Comparison of ENCODE assay signal across 23 cellular contexts in the genomic region with DNA sequence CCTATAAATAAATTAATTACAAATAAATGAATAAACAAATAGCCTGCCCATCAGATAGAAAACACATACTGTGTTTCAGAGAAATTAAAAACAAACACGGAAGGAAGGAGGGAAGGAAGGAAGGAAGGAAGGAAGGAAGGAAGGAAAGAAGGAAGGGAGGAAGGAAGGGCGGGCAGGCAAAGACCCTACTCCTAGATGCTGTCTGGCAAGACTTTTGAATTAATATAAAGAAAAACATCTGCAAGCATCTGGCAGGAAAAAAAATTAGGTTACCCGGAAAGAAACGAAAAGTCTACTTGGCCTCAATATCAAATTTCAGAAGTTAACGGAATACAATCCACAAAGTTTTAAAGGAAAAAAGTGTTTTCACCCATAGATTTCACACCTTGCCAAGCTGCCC. TPM values are rescaled to one million over a fixed set of nuclear protein-coding genes. Genes with fewer than 3 reads are reported as not detected.
DNase-seq lines count a peak whose midpoint lies in the region; ATAC-seq and TF ChIP-seq lines count a peak whose summit lies in the region.
"Had no signal": no experiment of that assay in that cellular context is flagged by ENCODE, and none has a peak within 500 bp of the region (broad histone marks: within the 10 kb centered on the region; RNA-seq: fewer than 3 reads in every experiment).

No MANE protein-coding gene starts in this region.

- H3K4me3 Mint-ChIP-seq in activated naive CD4-positive, alpha-beta T cell treated with anti-CD3 and anti-CD28 coated beads, Interleukin-2, amount 10 ng/mL, durations not matched to agents 7 days and 5 days = no peak overlapping the region
- H3K4me3 Mint-ChIP-seq: CD14-positive monocyte; CD4-positive, alpha-beta memory T cell; CD4-positive, CD25-positive, alpha-beta regulatory T cell; CD8-positive, alpha-beta memory T cell had no signal

- H3K9me3 ChIP-seq in A673 (ENCODE audit: low read depth, low read length, poor library complexity, severe bottlenecking) (no peaks in the 10 kb centered on the region), BLaER1 (no peaks in the 10 kb centered on the region), DND-41 (ENCODE audit: insufficient read depth, low read length, severe bottlenecking) (no peaks in the 10 kb centered on the region), SK-N-MC (ENCODE audit: low read depth, low read length) (no peaks in the 10 kb centered on the region)
- H3K9me3 ChIP-seq: A549, BE2C had no signal

- POLR2A ChIA-PET in A673 (lab: Charles Lee; ENCODE audit: low non-redundant PET) = no interaction called here

- no peak overlapping the region for H3K27ac Mint-ChIP-seq in activated naive CD4-positive, alpha-beta T cell treated with anti-CD3 and anti-CD28 coated beads, Interleukin-2, amount 10 ng/mL, durations not matched to agents 7 days and 5 days
- H3K27ac Mint-ChIP-seq: CD14-positive monocyte; CD4-positive, alpha-beta memory T cell; CD4-positive, CD25-positive, alpha-beta regulatory T cell had no signal

- no peak for ATAC-seq in DND-41 (ENCODE audit: insufficient read depth, low read depth)
- ATAC-seq in HG02852 (IDR thresholded peaks at IDR 0.05; ENCODE audit: unreplicated experiment) = no peak
- ATAC-seq: A549 had no signal

- peak overlapping the region; percentile 70 for H3K27ac ChIP-seq in A673 (ENCODE audit: low read depth, low read length, poor library complexity, severe bottlenecking)
- H3K27ac ChIP-seq in BLaER1 = no peak overlapping the region
- peak overlapping the region; percentile 66 for H3K27ac ChIP-seq in DND-41 (ENCODE audit: low read length)
- H3K27ac ChIP-seq in SK-N-MC = peak overlapping the region; percentile 100
- H3K27ac ChIP-seq: A549 had no signal

- no TSS peak for BruUV-seq in A673 (replicated peaks; lab: Mats Ljungman, UMichigan)

- CTCF ChIA-PET in A673 (lab: Charles Lee) = no interaction called here
- CTCF ChIA-PET in activated naive CD4-positive, alpha-beta T cell treated with anti-CD3 and anti-CD28 coated beads, Interleukin-2, amount 10 ng/mL, durations not matched to agents 7 days and 5 days (lab: Charles Lee) = no interaction called here

- H3K4me1 ChIP-seq in A673 (ENCODE audit: insufficient read depth, low read length, poor library complexity, severe bottlenecking) (peaks cover 5% of the 10 kb centered on the region), BLaER1 (peaks cover 26% of the 10 kb centered on the region), DND-41 (ENCODE audit: insufficient read depth, low read length) (peaks cover 35% of the 10 kb centered on the region)
- H3K4me1 ChIP-seq: A549, BE2C had no signal

- TF ChIP-seq CTCF in A673 (conservative IDR thresholded peaks at IDR 0.05; ENCODE audit: low read depth, low read length) (no peak), DND-41 (IDR thresholded peaks at IDR 0.05; ENCODE audit: borderline replicate concordance, extremely low read depth, low read length, poor library complexity, severe bottlenecking) (no peak)

- H3K36me3 Mint-ChIP-seq in activated naive CD4-positive, alpha-beta T cell treated with anti-CD3 and anti-CD28 coated beads, Interleukin-2, amount 10 ng/mL, durations not matched to agents 7 days and 5 days = no peaks in the 10 kb centered on the region
- H3K36me3 Mint-ChIP-seq: CD14-positive monocyte; CD4-positive, alpha-beta memory T cell; CD4-positive, CD25-positive, alpha-beta regulatory T cell; CD8-positive, alpha-beta memory T cell had no signal

- peaks cover 31% of the 10 kb centered on the region for H3K27me3 Mint-ChIP-seq in activated naive CD4-positive, alpha-beta T cell treated with anti-CD3 and anti-CD28 coated beads, Interleukin-2, amount 10 ng/mL, durations not matched to agents 7 days and 5 days

- no peak overlapping the region for H3K4me3 ChIP-seq in A673 (ENCODE audit: low read depth, low read length, poor library complexity, severe bottlenecking)
- H3K4me3 ChIP-seq in BLaER1 = no peak overlapping the region
- H3K4me3 ChIP-seq in DND-41 (ENCODE audit: low read depth in 1 of 2, low read length in 2 of 2) = no peak overlapping the region
- peak overlapping the region; percentile 55 for H3K4me3 ChIP-seq in SK-N-MC
- H3K4me3 ChIP-seq: A549 had no signal

- H4K20me1 ChIP-seq in BLaER1 = no peaks in the 10 kb centered on the region
- H4K20me1 ChIP-seq in DND-41 (ENCODE audit: insufficient read depth, low read length) = no peaks in the 10 kb centered on the region

- intact Hi-C loops in A673 (cut with micrococcal nuclease; ENCODE audit: unreplicated experiment) = loop anchor here (5.0 kb wide), 1 partner anchor 114 kb away; no protein-coding TSS in a partner anchor
- intact Hi-C loops in head of caudate nucleus (cut with DNase I) = no loop called here

- no peaks in the 10 kb centered on the region for H3K9me3 Mint-ChIP-seq in activated naive CD4-positive, alpha-beta T cell treated with anti-CD3 and anti-CD28 coated beads, Interleukin-2, amount 10 ng/mL, durations not matched to agents 7 days and 5 days
- H3K9me3 Mint-ChIP-seq: CD8-positive, alpha-beta memory T cell had no signal

- no peaks in the 10 kb centered on the region for H3K27me3 ChIP-seq in A673 (replicated peaks; ENCODE audit: insufficient read depth, low read depth, low read length, poor library complexity)
- no peaks in the 10 kb centered on the region for H3K27me3 ChIP-seq in BLaER1
- H3K27me3 ChIP-seq in DND-41 (ENCODE audit: insufficient read depth, low read length, poor library complexity) = no peaks in the 10 kb centered on the region

- no peaks in the 10 kb centered on the region for H3K4me1 Mint-ChIP-seq in activated naive CD4-positive, alpha-beta T cell treated with anti-CD3 and anti-CD28 coated beads, Interleukin-2, amount 10 ng/mL, durations not matched to agents 7 days and 5 days
- H3K4me1 Mint-ChIP-seq: CD4-positive, alpha-beta memory T cell; CD8-positive, alpha-beta memory T cell had no signal

- no peaks in the 10 kb centered on the region for H3K79me2 ChIP-seq in DND-41 (ENCODE audit: insufficient read depth, low read length)

- no peak overlapping the region for H2AFZ ChIP-seq in DND-41 (ENCODE audit: low read depth, low read length)

- H3K9ac ChIP-seq in BLaER1 (no peak overlapping the region), DND-41 (ENCODE audit: low read depth, low read length) (no peak overlapping the region), SK-N-MC (ENCODE audit: insufficient read length) (peak overlapping the region; percentile 79)

- H3K4me2 ChIP-seq in BLaER1 (peak overlapping the region; percentile 48; the same call in 1 of the 2 replicates), DND-41 (ENCODE audit: insufficient read depth, low read length) (no peak overlapping the region)
- H3K4me2 ChIP-seq: A549 had no signal

- no peaks in the 10 kb centered on the region for H3K36me3 ChIP-seq in A673 (ENCODE audit: insufficient read depth, low read length, poor library complexity, severe bottlenecking)
- H3K36me3 ChIP-seq in BLaER1 = no peaks in the 10 kb centered on the region
- no peaks in the 10 kb centered on the region for H3K36me3 ChIP-seq in DND-41 (ENCODE audit: insufficient read depth, low read length)
- peaks cover 14% of the 10 kb centered on the region; the same call in 1 of the 2 replicates for H3K36me3 ChIP-seq in SK-N-MC (ENCODE audit: insufficient read depth, low read length)
- H3K36me3 ChIP-seq: BE2C had no signal

- DNase-seq in A673 (ENCODE audit: low spot score) (peak; percentile 60), DND-41 (no peak), SK-N-MC (ENCODE audit: low read depth, low spot score) (peak; percentile 81), head of caudate nucleus (no peak), 8988T (no peak)
- no peak for DNase-seq in activated naive CD4-positive, alpha-beta T cell treated with anti-CD3 and anti-CD28 coated beads, Interleukin-2, amount 10 ng/mL, durations not matched to agents 7 days and 5 days
- DNase-seq: ACHN; BE2C; C1 segment of cervical spinal cord; CD4-positive, alpha-beta memory T cell; CD4-positive, CD25-positive, alpha-beta regulatory T cell; CD8-positive, alpha-beta memory T cell; COR-L47; DMS 273 treated with DMSO at 0.1 percent for 48 hours; DMS153; DMS53; DMS79; GF-D8 had no signal

RNA-seq across cellular contexts. Expression of a gene that starts 49.1 kb away (rescaled TPM):
- 25.5 and 26.4 TPM in 2 replicates for total RNA-seq in A673 (2021)
- total RNA-seq: A172; CD4-positive, alpha-beta memory T cell; CD4-positive, CD25-positive, alpha-beta regulatory T cell; CD8-positive, alpha-beta memory T cell had no signal

Comparison
In these comparisons a context has a peak if more than half of its experiments do, and no peak if none do; other contexts are left out.
1. DNase-seq: peak in A673 (single experiment) and SK-N-MC (single experiment); none in DND-41 (single experiment), activated naive CD4-positive, alpha-beta T cell treated with anti-CD3 and anti-CD28 coated beads, Interleukin-2, amount 10 ng/mL, durations not matched to agents 7 days and 5 days (single experiment), head of caudate nucleus (0 of 42) and 8988T (single experiment).